Comparison of ENCODE assay signal across 22 cellular contexts in the genomic region with DNA sequence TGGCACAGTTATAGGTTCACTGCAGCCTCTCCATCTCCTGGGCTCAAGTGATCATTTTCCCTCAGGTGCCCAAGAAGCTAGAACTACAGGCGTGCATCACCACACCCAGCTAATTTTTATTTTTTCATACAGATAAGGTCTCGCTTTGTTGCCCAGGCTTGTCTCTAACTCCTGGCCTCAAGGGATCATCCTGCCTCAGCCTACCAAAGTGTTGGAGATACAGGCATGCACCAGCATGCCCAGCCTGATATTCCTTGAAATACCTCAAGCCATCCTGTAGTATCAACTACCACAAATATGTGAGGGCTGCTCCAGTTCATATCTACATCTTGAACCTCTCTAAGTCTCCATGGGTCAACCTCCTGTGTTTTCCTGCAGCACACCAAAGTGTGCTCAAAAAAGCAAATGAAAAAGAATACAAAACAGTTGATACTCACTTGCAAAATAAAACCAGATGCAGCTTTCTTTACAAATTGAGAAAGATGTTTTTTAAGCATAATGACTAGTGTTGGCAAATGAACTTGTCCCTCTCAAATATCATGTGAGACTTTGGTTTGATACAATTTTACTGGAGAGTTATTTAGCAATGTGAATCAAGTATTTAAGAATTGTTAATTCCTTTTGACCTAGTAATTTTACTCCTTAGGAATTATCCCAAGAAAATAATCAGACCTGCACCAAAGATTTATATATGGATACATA.
"Had no signal": no experiment of that assay in that cellular context is flagged by ENCODE, and none has a peak within 500 bp of the region (broad histone marks: within the 10 kb centered on the region; RNA-seq: fewer than 3 reads in every experiment).

No MANE protein-coding gene starts in this region.

- H3K27me3 ChIP-seq: adrenal gland, colonic mucosa, dorsolateral prefrontal cortex, esophagus squamous epithelium, left lung, sigmoid colon, upper lobe of left lung had no signal

- ATAC-seq: activated CD4-positive, CD25-positive, alpha-beta regulatory T cell treated with anti-CD3 and anti-CD28 coated beads, Interleukin-2, amount 50 U/mL, for 24 hours; activated CD8-positive, alpha-beta T cell treated with anti-CD3 and anti-CD28 coated beads, Interleukin-2, amount 10 ng/mL, durations not matched to agents 7 days and 5 days; activated naive CD4-positive, alpha-beta T cell treated with anti-CD3 and anti-CD28 coated beads, Interleukin-2, amount 50 U/mL, for 72 hours; effector memory CD8-positive, alpha-beta T cell; left lung; naive thymus-derived CD8-positive, alpha-beta T cell; stimulated activated naive B cell treated with anti-CD40 and anti-IgM and Interleukin-4, amounts not matched to agents 10 μg/mL and 1 μg/mL and 100 μg/mL, for 72 hours; T-cell had no signal

- H3K4me3 ChIP-seq: adrenal gland, colonic mucosa, dorsolateral prefrontal cortex, esophagus squamous epithelium, left lung, lung, sigmoid colon, thoracic aorta, upper lobe of left lung had no signal

- H3K9me3 ChIP-seq: adrenal gland, colonic mucosa, esophagus squamous epithelium, left lung, sigmoid colon, thoracic aorta, upper lobe of left lung had no signal

- H3K27ac ChIP-seq: adrenal gland, colonic mucosa, left lung, thoracic aorta, upper lobe of left lung, VCaP had no signal

- H3K36me3 ChIP-seq: adrenal gland, colonic mucosa, esophagus squamous epithelium, left lung, sigmoid colon, thoracic aorta, upper lobe of left lung had no signal

- H3K4me1 ChIP-seq: colonic mucosa had no signal

- DNase-seq: activated CD4-positive, alpha-beta T cell treated with anti-CD3 and anti-CD28 coated beads, Interleukin-2, amount 50 U/mL, for 1 hour; activated CD8-positive, alpha-beta T cell treated with anti-CD3 and anti-CD28 coated beads, Interleukin-2, amount 10 ng/mL, durations not matched to agents 7 days and 5 days; activated gamma-delta T cell treated with Interleukin-2 at 50 U/mL for 16 hours; colonic mucosa; dorsolateral prefrontal cortex; effector memory CD8-positive, alpha-beta T cell; esophagus squamous epithelium; kidney glomerular epithelial cell; left lung; naive thymus-derived CD8-positive, alpha-beta T cell; sigmoid colon; stimulated activated CD4-positive, alpha-beta T cell treated with anti-CD3 and anti-CD28 coated beads, Interleukin-2, amount 100 ng/mL, for 48 hours; stimulated activated CD8-positive, alpha-beta memory T cell treated with anti-CD3 and anti-CD28 coated beads, Interleukin-4, amount 100 ng/mL, for 48 hours; stimulated activated naive B cell treated with anti-CD40 and anti-IgM and Interleukin-4, amounts not matched to agents 10 μg/mL and 1 μg/mL and 100 μg/mL, for 72 hours; T-cell; upper lobe of left lung had no signal
